In the genomic region with DNA sequence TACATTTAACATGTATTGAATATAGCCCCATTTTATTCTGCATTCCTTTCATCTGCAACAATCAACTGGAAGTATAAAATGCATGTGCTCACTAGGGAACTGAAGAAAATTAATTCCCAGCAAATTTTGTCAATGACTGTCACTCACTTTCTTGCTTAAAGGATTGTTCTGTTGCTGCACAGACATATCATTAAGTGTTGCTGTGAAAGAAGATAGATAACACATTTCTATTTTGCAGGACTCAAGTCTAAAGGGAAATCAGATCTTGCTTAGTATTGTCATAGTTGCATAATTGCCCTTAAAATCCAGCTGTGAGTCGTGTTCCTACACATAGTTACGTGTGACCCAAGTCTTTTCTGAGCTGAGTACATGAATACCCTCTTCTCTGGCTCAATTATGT, we compare ENCODE assay signal across 12 cellular contexts.
"Had no signal": no experiment of that assay in that cellular context is flagged by ENCODE, and none has a peak within 500 bp of the region (broad histone marks: within the 10 kb centered on the region; RNA-seq: fewer than 3 reads in every experiment).

No MANE protein-coding gene starts in this region.

- H3K4me1 Mint-ChIP-seq: activated CD4-positive, alpha-beta T cell treated with anti-CD3 and anti-CD28 coated beads for 36 hours had no signal

- H3K36me3 Mint-ChIP-seq: activated CD4-positive, alpha-beta memory T cell treated with anti-CD3 and anti-CD28 coated beads for 36 hours; neural progenitor cell had no signal

- H3K27ac Mint-ChIP-seq: activated CD4-positive, alpha-beta memory T cell treated with anti-CD3 and anti-CD28 coated beads for 36 hours; activated CD4-positive, alpha-beta T cell treated with anti-CD3 and anti-CD28 coated beads for 36 hours; activated T-cell treated with anti-CD3 and anti-CD28 coated beads, Interleukin-2, amount 50 U/mL, for 24 hours; endodermal cell; neural progenitor cell had no signal

- ATAC-seq: activated CD4-positive, alpha-beta T cell treated with anti-CD3 and anti-CD28 coated beads for 36 hours; gastrocnemius medialis; left cardiac atrium had no signal

- H3K27me3 Mint-ChIP-seq: activated CD4-positive, alpha-beta memory T cell treated with anti-CD3 and anti-CD28 coated beads for 36 hours; activated CD4-positive, alpha-beta T cell treated with anti-CD3 and anti-CD28 coated beads for 36 hours; activated T-cell treated with anti-CD3 and anti-CD28 coated beads, Interleukin-2, amount 50 U/mL, for 24 hours had no signal

- DNase-seq: activated CD4-positive, alpha-beta memory T cell treated with anti-CD3 and anti-CD28 coated beads for 36 hours; activated CD4-positive, alpha-beta T cell treated with anti-CD3 and anti-CD28 coated beads for 36 hours; activated naive CD4-positive, alpha-beta T cell treated with anti-CD3 and anti-CD28 coated beads, Interleukin-2, amount 50 U/mL, for 16 hours; activated T-cell treated with anti-CD3 and anti-CD28 coated beads, Interleukin-2, amount 50 U/mL, for 24 hours; endodermal cell; gastrocnemius medialis; left cardiac atrium; midbrain; sigmoid colon; stimulated activated CD4-positive, alpha-beta T cell treated with anti-CD3 and anti-CD28 coated beads, Interleukin-12 subunit alpha, Interleukin-12 subunit beta, amount 100 ng/mL, for 4 hours; stimulated activated CD4-positive, alpha-beta T cell treated with anti-CD3 and anti-CD28 coated beads, Interleukin-2, amount 100 ng/mL, for 24 hours had no signal

- H3K9me3 Mint-ChIP-seq: activated CD4-positive, alpha-beta memory T cell treated with anti-CD3 and anti-CD28 coated beads for 36 hours; activated T-cell treated with anti-CD3 and anti-CD28 coated beads, Interleukin-2, amount 50 U/mL, for 24 hours; endodermal cell had no signal

- H3K4me3 Mint-ChIP-seq: activated CD4-positive, alpha-beta memory T cell treated with anti-CD3 and anti-CD28 coated beads for 36 hours; activated CD4-positive, alpha-beta T cell treated with anti-CD3 and anti-CD28 coated beads for 36 hours; activated T-cell treated with anti-CD3 and anti-CD28 coated beads, Interleukin-2, amount 50 U/mL, for 24 hours; endodermal cell; neural progenitor cell had no signal
